16 cellular contexts compared by ENCODE assay signal in the genomic region with DNA sequence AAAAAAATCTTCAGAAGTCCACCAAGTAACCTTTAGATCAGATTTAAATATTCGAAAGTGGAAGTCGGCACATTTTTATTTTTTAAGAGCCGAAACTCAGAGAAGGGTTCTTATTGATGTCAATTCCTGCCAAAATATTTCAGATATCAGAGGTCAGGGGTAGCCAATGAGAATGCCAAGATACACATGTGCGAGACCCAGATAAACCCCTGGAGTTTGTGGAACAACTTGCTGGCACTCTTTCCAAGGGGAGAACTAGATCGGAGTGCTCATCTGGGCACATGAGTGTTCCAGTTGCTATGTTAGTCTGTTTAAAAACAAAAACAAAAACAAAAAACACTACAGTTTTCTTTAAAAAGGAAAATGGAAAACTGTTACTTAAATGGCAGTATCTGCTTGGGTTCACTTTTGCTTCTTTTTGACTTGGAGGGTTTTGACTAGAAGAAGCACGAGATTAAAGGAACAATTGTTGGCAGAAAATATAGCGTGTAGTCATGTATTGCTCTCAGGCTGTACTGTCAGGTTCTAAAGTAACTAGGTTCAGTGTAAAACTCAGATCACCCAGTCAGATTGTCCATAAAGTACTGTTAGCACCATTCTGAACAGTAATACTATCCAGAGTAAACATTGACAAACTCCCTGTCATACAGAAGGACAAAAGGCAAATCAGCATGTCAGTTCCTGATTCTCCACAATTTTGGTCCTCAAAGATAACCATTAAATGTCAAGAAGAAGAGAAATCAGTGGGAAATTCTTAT.
DNase-seq lines count a peak whose midpoint lies in the region; ATAC-seq and TF ChIP-seq lines count a peak whose summit lies in the region.
"Had no signal": no experiment of that assay in that cellular context is flagged by ENCODE, and none has a peak within 500 bp of the region (broad histone marks: within the 10 kb centered on the region; RNA-seq: fewer than 3 reads in every experiment).

No MANE protein-coding gene starts in this region.

- intact Hi-C loops in PC-3 (cut with micrococcal nuclease) (no loop called here), right cardiac atrium (cut with DNase I) (no loop called here), uterus (cut with DNase I; ENCODE audit: low total_unique reads) (no loop called here), MCF 10A (cut with micrococcal nuclease) (no loop called here)

- ATAC-seq in PC-3 = peak; percentile 100
- ATAC-seq in right cardiac atrium = peak; percentile 94 to 98
- no peak for ATAC-seq in HG03342 (IDR thresholded peaks at IDR 0.05; ENCODE audit: unreplicated experiment)
- ATAC-seq: activated CD8-positive, alpha-beta T cell treated with anti-CD3 and anti-CD28 coated beads, Interleukin-2, amount 10 ng/mL, durations not matched to agents 7 days and 5 days had no signal

- H3K36me3 ChIP-seq in PC-3 (ENCODE audit: low read depth, low read length) (no peaks in the 10 kb centered on the region), uterus (peaks cover 0 to 2% of the 10 kb centered on the region in 2 donors)

- no peaks in the 10 kb centered on the region for H3K9me3 ChIP-seq in PC-3 (ENCODE audit: low read length)
- no peaks in the 10 kb centered on the region for H3K9me3 ChIP-seq in right cardiac atrium (ENCODE audit: control insufficient read depth, low read length)
- no peaks in the 10 kb centered on the region for H3K9me3 ChIP-seq in uterus

- H3K9me3 Mint-ChIP-seq in MCF 10A (ENCODE audit: unreplicated experiment) = no peaks in the 10 kb centered on the region
- H3K9me3 Mint-ChIP-seq in activated naive CD8-positive, alpha-beta T cell treated with anti-CD3 and anti-CD28 coated beads for 36 hours = no peaks in the 10 kb centered on the region

- no peaks in the 10 kb centered on the region for H3F3A ChIP-seq in PC-3 (ENCODE audit: low read length, unreplicated experiment)

- no peak for TF ChIP-seq POLR2A in uterus (IDR thresholded peaks at IDR 0.05)

- H3K4me3 ChIP-seq in PC-3 (ENCODE audit: low read length) (no peak overlapping the region), right cardiac atrium (ENCODE audit: low read length) (no peak overlapping the region), uterus (no peak overlapping the region)

- no peaks in the 10 kb centered on the region for H3K36me3 Mint-ChIP-seq in MCF 10A (ENCODE audit: insufficient read depth, unreplicated experiment)
- H3K36me3 Mint-ChIP-seq in activated naive CD8-positive, alpha-beta T cell treated with anti-CD3 and anti-CD28 coated beads for 36 hours = no peaks in the 10 kb centered on the region

- H3K27ac ChIP-seq in PC-3 (ENCODE audit: low read length) = peak overlapping the region; percentile 87
- no peak overlapping the region for H3K27ac ChIP-seq in right cardiac atrium (ENCODE audit: low read length)
- H3K27ac ChIP-seq in uterus = no peak overlapping the region

- WGBS in right cardiac atrium = 21% methylated on average over 7 of the region's 7 CpGs

- H3K27me3 ChIP-seq in PC-3 (ENCODE audit: low read length) (no peaks in the 10 kb centered on the region), right cardiac atrium (ENCODE audit: control insufficient read depth, insufficient read depth) (no peaks in the 10 kb centered on the region), uterus (no peaks in the 10 kb centered on the region)

- H3K79me2 ChIP-seq in PC-3 (ENCODE audit: low read length) = no peaks in the 10 kb centered on the region

- H3K9ac ChIP-seq in PC-3 (ENCODE audit: low read length) = peak overlapping the region; percentile 32; the same call in 1 of the 2 replicates

- no peaks in the 10 kb centered on the region for H3K9me2 ChIP-seq in PC-3 (replicated peaks; ENCODE audit: low read length)

- no peak overlapping the region for H3K27ac Mint-ChIP-seq in MCF 10A (ENCODE audit: low read depth, unreplicated experiment)
- H3K27ac Mint-ChIP-seq in activated naive CD8-positive, alpha-beta T cell treated with anti-CD3 and anti-CD28 coated beads for 36 hours = no peak overlapping the region
- H3K27ac Mint-ChIP-seq: activated CD8-positive, alpha-beta T cell treated with anti-CD3 and anti-CD28 coated beads, Interleukin-2, amount 10 ng/mL, durations not matched to agents 7 days and 5 days had no signal

- CTCF ChIA-PET in PC-3 (lab: Charles Lee) (no interaction called here), MCF 10A (lab: Yijun Ruan, JAX) (interaction anchor here (0.7 to 1.7 kb wide), 3 partner anchors 21 to 32 kb away, joined by 4 to 5 read pairs (median 5); no protein-coding TSS in a partner anchor)

- POLR2A ChIA-PET in PC-3 (lab: Charles Lee; ENCODE audit: unreplicated experiment) (interaction anchor here (0.6 kb wide), 1 partner anchor 84 kb away, joined by 3 read pairs; no protein-coding TSS in a partner anchor), MCF 10A (lab: Yijun Ruan, JAX) (no interaction called here)

- H3K4me1 ChIP-seq in PC-3 (ENCODE audit: insufficient read depth, low read length) (peaks cover 10% of the 10 kb centered on the region), right cardiac atrium (ENCODE audit: control insufficient read depth, insufficient read depth, low read length) (no peaks in the 10 kb centered on the region), uterus (no peaks in the 10 kb centered on the region)

- H4K20me1 ChIP-seq in PC-3 (ENCODE audit: low read length) = no peaks in the 10 kb centered on the region

- H3K4me1 Mint-ChIP-seq in MCF 10A (ENCODE audit: insufficient read depth, unreplicated experiment) = no peaks in the 10 kb centered on the region
- no peaks in the 10 kb centered on the region for H3K4me1 Mint-ChIP-seq in activated naive CD8-positive, alpha-beta T cell treated with anti-CD3 and anti-CD28 coated beads for 36 hours

- H2AFZ ChIP-seq in PC-3 (ENCODE audit: low read length) = peak overlapping the region; percentile 53; the same call in 1 of the 2 replicates

- peak; percentile 32 for DNase-seq in HuH-7 (ENCODE audit: low spot score)
- peak; percentile 94 for DNase-seq in NCI-H2029 treated with DMSO at 0.1 percent for 48 hours (lab: John Stamatoyannopoulos, UW)
- peak; percentile 76 for DNase-seq in PC-3
- peak in 2 of 3 donors; percentile 20 to 47 for DNase-seq in right cardiac atrium
- no peak for DNase-seq in uterus
- no peak for DNase-seq in MCF 10A (ENCODE audit: unreplicated experiment)
- no peak for DNase-seq in activated naive CD8-positive, alpha-beta T cell treated with anti-CD3 and anti-CD28 coated beads for 36 hours
- DNase-seq: activated CD8-positive, alpha-beta T cell treated with anti-CD3 and anti-CD28 coated beads, Interleukin-2, amount 10 ng/mL, durations not matched to agents 7 days and 5 days; AML-193; central memory CD4-positive, alpha-beta T cell; effector CD8-positive, alpha-beta T cell; GF-D8; stimulated activated CD4-positive, alpha-beta T cell treated with anti-CD3 and anti-CD28 coated beads, Interleukin-4, amount 100 ng/mL, for 24 hours; stimulated activated CD8-positive, alpha-beta memory T cell treated with anti-CD3 and anti-CD28 coated beads, Interleukin-4, amount 100 ng/mL, for 48 hours; SW 1271 had no signal

- no peaks in the 10 kb centered on the region for H3K27me3 Mint-ChIP-seq in MCF 10A (ENCODE audit: insufficient read depth, unreplicated experiment)
- no peaks in the 10 kb centered on the region for H3K27me3 Mint-ChIP-seq in activated naive CD8-positive, alpha-beta T cell treated with anti-CD3 and anti-CD28 coated beads for 36 hours

- BruUV-seq in PC-3 (replicated peaks; lab: Mats Ljungman, UMichigan) (no TSS peak), MCF 10A (replicated peaks; lab: Mats Ljungman, UMichigan) (no TSS peak)

- H3K4me3 Mint-ChIP-seq in MCF 10A (ENCODE audit: unreplicated experiment) = no peak overlapping the region
- no peak overlapping the region for H3K4me3 Mint-ChIP-seq in activated naive CD8-positive, alpha-beta T cell treated with anti-CD3 and anti-CD28 coated beads for 36 hours
- H3K4me3 Mint-ChIP-seq: activated CD8-positive, alpha-beta T cell treated with anti-CD3 and anti-CD28 coated beads, Interleukin-2, amount 10 ng/mL, durations not matched to agents 7 days and 5 days had no signal

- TF ChIP-seq CTCF in PC-3 (conservative IDR thresholded peaks at IDR 0.05; ENCODE audit: low read depth, low read length) = no peak
- TF ChIP-seq CTCF in uterus (IDR thresholded peaks at IDR 0.05) = no peak
- TF ChIP-seq CTCF in MCF 10A (IDR thresholded peaks at IDR 0.05; ENCODE audit: unreplicated experiment) = no peak

- peak overlapping the region; percentile 56 for H3K4me2 ChIP-seq in PC-3 (ENCODE audit: low read length)

Comparison
In these comparisons a context has a peak if more than half of its experiments do, and no peak if none do; other contexts are left out.
1. DNase-seq: peak in HuH-7 (single experiment), NCI-H2029 treated with DMSO at 0.1 percent for 48 hours (single experiment), PC-3 (single experiment) and right cardiac atrium (2 of 3); none in uterus (0 of 2), MCF 10A (single experiment) and activated naive CD8-positive, alpha-beta T cell treated with anti-CD3 and anti-CD28 coated beads for 36 hours (single experiment).